ENCODE assay signal across 8 cellular contexts in the genomic region with DNA sequence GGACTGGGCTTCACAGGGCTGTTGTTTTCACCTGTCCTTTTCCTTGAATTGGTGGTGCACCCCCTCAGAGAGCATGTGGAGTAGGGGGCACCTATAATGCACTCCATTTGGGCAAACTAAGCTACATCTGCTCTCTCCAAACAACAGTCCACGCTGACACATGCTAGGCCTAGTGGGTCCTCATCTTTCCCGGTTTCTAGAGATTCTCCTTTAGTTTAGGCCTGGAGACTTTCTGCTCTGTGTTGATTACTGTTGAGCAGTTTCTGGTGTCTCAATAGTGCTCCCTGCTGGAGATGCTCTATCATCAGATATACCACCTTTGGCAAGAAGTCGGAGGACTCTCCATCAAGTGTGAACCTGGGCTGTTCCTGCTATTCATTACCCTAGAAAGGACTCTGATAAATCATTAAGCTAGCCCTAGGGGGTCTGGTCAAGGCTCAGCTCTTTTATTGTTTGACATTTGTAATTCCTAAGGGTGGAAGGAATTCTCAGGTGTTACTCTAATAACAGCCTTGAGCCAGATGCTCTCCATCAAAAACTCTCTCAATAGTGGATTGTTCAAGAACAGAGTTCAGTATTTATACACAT.
DNase-seq lines count a peak whose midpoint lies in the region; ATAC-seq and TF ChIP-seq lines count a peak whose summit lies in the region.

No MANE protein-coding gene starts in this region.

- no peak overlapping the region for H4K8ac ChIP-seq in mesendoderm (ENCODE audit: low read depth, low read length)

- H3K4me2 ChIP-seq in mesendoderm (ENCODE audit: low read length): no peak overlapping the region

- H3K4me3 ChIP-seq in GM12875 (ENCODE audit: low read depth, low read length) (no peak overlapping the region), mesendoderm (ENCODE audit: low read length) (no peak overlapping the region)
- no peak overlapping the region for H3K4me3 ChIP-seq in effector memory CD4-positive, alpha-beta T cell (ENCODE audit: insufficient read depth, low read depth, low read length, poor library complexity, severe bottlenecking)

- peak overlapping the region; percentile 1 to 9 for H3K4me3 Mint-ChIP-seq in stimulated activated naive CD8-positive, alpha-beta T cell treated with anti-CD3 and anti-CD28 coated beads, Interleukin-15, amount 100 ng/mL, for 72 hours

- H3K27ac ChIP-seq in 22Rv1: no peak overlapping the region
- H3K27ac ChIP-seq in effector memory CD4-positive, alpha-beta T cell (ENCODE audit: insufficient read depth, low read length, poor library complexity, severe bottlenecking): no peak overlapping the region
- H3K27ac ChIP-seq in mesendoderm (ENCODE audit: low read depth, low read length): no peak overlapping the region

- H3K79me1 ChIP-seq in mesendoderm (ENCODE audit: low read length): no peaks in the 10 kb centered on the region

- H2AK5ac ChIP-seq in mesendoderm (ENCODE audit: low read length): no peak overlapping the region

- H3K4ac ChIP-seq in mesendoderm (ENCODE audit: low read depth, low read length): no peak overlapping the region

- no peak overlapping the region for H3K9ac ChIP-seq in mesendoderm (ENCODE audit: low read length)

- DNase-seq in NCI-H446 treated with DMSO at 0.1 percent for 48 hours (lab: John Stamatoyannopoulos, UW) (peak; percentile 16), mesendoderm (peak; percentile 94)
- DNase-seq in activated CD4-positive, alpha-beta T cell treated with anti-CD3 and anti-CD28 coated beads, Interleukin-2, amount 50 U/mL, for 24 hours (ENCODE audit: low read depth in 1 of 2, low spot score in 1 of 2): peak; percentile 8 to 72
- peak; percentile 25 to 43 (median 31) for DNase-seq in effector memory CD4-positive, alpha-beta T cell
- peak; percentile 54 to 61 for DNase-seq in stimulated activated naive CD8-positive, alpha-beta T cell treated with anti-CD3 and anti-CD28 coated beads, Interleukin-15, amount 100 ng/mL, for 72 hours

- peak overlapping the region; percentile 67 to 85 for H3K27ac Mint-ChIP-seq in stimulated activated naive CD8-positive, alpha-beta T cell treated with anti-CD3 and anti-CD28 coated beads, Interleukin-15, amount 100 ng/mL, for 72 hours

- no CpG with 5 or more reads among the region's 3 CpGs for WGBS in mesendoderm (ENCODE audit: extremely low coverage, insufficient coverage, low lambda C conversion rate)

- H3K27me3 ChIP-seq in effector memory CD4-positive, alpha-beta T cell (replicated peaks; ENCODE audit: control insufficient read depth, insufficient read depth, low read length, poor library complexity, severe bottlenecking): peaks cover 4% of the 10 kb centered on the region
- H3K27me3 ChIP-seq in mesendoderm (ENCODE audit: insufficient read depth, low read length, poor library complexity): no peaks in the 10 kb centered on the region

- H3K4me1 Mint-ChIP-seq in stimulated activated naive CD8-positive, alpha-beta T cell treated with anti-CD3 and anti-CD28 coated beads, Interleukin-15, amount 100 ng/mL, for 72 hours: peaks cover 36% of the 10 kb centered on the region

- no peaks in the 10 kb centered on the region for H3K79me2 ChIP-seq in mesendoderm (ENCODE audit: control insufficient read depth, insufficient read depth, low read length)

- H3K9me3 ChIP-seq in effector memory CD4-positive, alpha-beta T cell (ENCODE audit: control insufficient read depth, low read length): no peaks in the 10 kb centered on the region

- no peak overlapping the region for H2BK5ac ChIP-seq in mesendoderm (ENCODE audit: low read length)

- no peak overlapping the region for H3K56ac ChIP-seq in mesendoderm (ENCODE audit: low read length)

- TF ChIP-seq CTCF in 22Rv1 (IDR thresholded peaks at IDR 0.05) (peak; percentile 85), GM12875 (IDR thresholded peaks at IDR 0.05; ENCODE audit: borderline replicate concordance, insufficient read depth, low read depth, low read length) (peak; percentile 61; the same call in 1 of the 2 replicates)

- H3K27me3 Mint-ChIP-seq in stimulated activated naive CD8-positive, alpha-beta T cell treated with anti-CD3 and anti-CD28 coated beads, Interleukin-15, amount 100 ng/mL, for 72 hours: peaks cover 10% of the 10 kb centered on the region

- peak; percentile 75 for ATAC-seq in HG02840 (IDR thresholded peaks at IDR 0.05; ENCODE audit: low FRiP score, unreplicated experiment)
- ATAC-seq in stimulated activated naive CD8-positive, alpha-beta T cell treated with anti-CD3 and anti-CD28 coated beads, Interleukin-15, amount 100 ng/mL, for 72 hours: peak; percentile 99

- peaks cover 4% of the 10 kb centered on the region for H3K4me1 ChIP-seq in effector memory CD4-positive, alpha-beta T cell (ENCODE audit: control insufficient read depth, insufficient read depth, low read length, poor library complexity, severe bottlenecking)
- no peaks in the 10 kb centered on the region for H3K4me1 ChIP-seq in mesendoderm (ENCODE audit: control insufficient read depth, low read depth, low read length)

- no peaks in the 10 kb centered on the region for H3K36me3 ChIP-seq in effector memory CD4-positive, alpha-beta T cell (ENCODE audit: control insufficient read depth, insufficient read depth, low read length)
- no peaks in the 10 kb centered on the region for H3K36me3 ChIP-seq in mesendoderm (ENCODE audit: control insufficient read depth, insufficient read depth, low read length)

- no peak overlapping the region for H2BK120ac ChIP-seq in mesendoderm (ENCODE audit: low read depth, low read length)

- H3K9me3 Mint-ChIP-seq in stimulated activated naive CD8-positive, alpha-beta T cell treated with anti-CD3 and anti-CD28 coated beads, Interleukin-15, amount 100 ng/mL, for 72 hours: peaks cover 7 to 28% of the 10 kb centered on the region in 2 donors

- no peak overlapping the region for H3K18ac ChIP-seq in mesendoderm (ENCODE audit: low read length)

- H3K23ac ChIP-seq in mesendoderm (ENCODE audit: low read length): no peak overlapping the region

- no peak overlapping the region for H4K5ac ChIP-seq in mesendoderm (ENCODE audit: low read length)

- H2BK15ac ChIP-seq in mesendoderm (replicated peaks; ENCODE audit: low read depth): no peak overlapping the region

Comparison
In these comparisons a context has a peak if more than half of its experiments do, and no peak if none do; other contexts are left out.
1. DNase-seq: peak in every context shown above with its lines; median percentile 94 in mesendoderm; 58 in stimulated activated naive CD8-positive, alpha-beta T cell treated with anti-CD3 and anti-CD28 coated beads, Interleukin-15, amount 100 ng/mL, for 72 hours; 40 in activated CD4-positive, alpha-beta T cell treated with anti-CD3 and anti-CD28 coated beads, Interleukin-2, amount 50 U/mL, for 24 hours; 31 in effector memory CD4-positive, alpha-beta T cell; 16 in NCI-H446 treated with DMSO at 0.1 percent for 48 hours.